Comparison of ENCODE assay signal across 27 cellular contexts in genomic region chr5:1780621-1780945, GRCh38.
"Had no signal": no experiment of that assay in that cellular context is flagged by ENCODE, and none has a peak within 500 bp of the region (broad histone marks: within the 10 kb centered on the region; RNA-seq: fewer than 3 reads in every experiment).

No MANE protein-coding gene starts in this region.

- H3K4me3 Mint-ChIP-seq: activated CD4-positive, alpha-beta memory T cell treated with anti-CD3 and anti-CD28 coated beads for 36 hours; activated CD4-positive, alpha-beta T cell treated with anti-CD3 and anti-CD28 coated beads for 36 hours; activated CD4-positive, alpha-beta T cell treated with anti-CD3 and anti-CD28 coated beads, Interleukin-2, amount 10 ng/mL, durations not matched to agents 24 days and 14 days; activated CD8-positive, alpha-beta memory T cell treated with anti-CD3 and anti-CD28 coated beads, Interleukin-2, amount 10 ng/mL, durations not matched to agents 7 days and 5 days; activated CD8-positive, alpha-beta T cell treated with anti-CD3 and anti-CD28 coated beads, Interleukin-2, amount 10 ng/mL, durations not matched to agents 7 days and 5 days; activated naive CD8-positive, alpha-beta T cell; activated T-helper 1 cell treated with anti-CD3 and anti-CD28 coated beads, Interleukin-12 subunit alpha, Interleukin-12 subunit beta, Interleukin-2, Interleukin-4 antibody, amounts not matched to agents 30 ng/mL and 10 ng/mL and 1 ng/mL, durations not matched to agents 14 hours and 24 hours and 36 hours; endodermal cell had no signal

- ATAC-seq: activated CD4-positive, alpha-beta T cell treated with anti-CD3 and anti-CD28 coated beads for 36 hours; activated CD8-positive, alpha-beta memory T cell treated with anti-CD3 and anti-CD28 coated beads, Interleukin-2, amount 10 ng/mL, durations not matched to agents 7 days and 5 days; activated CD8-positive, alpha-beta T cell treated with anti-CD3 and anti-CD28 coated beads, Interleukin-2, amount 10 ng/mL, durations not matched to agents 7 days and 5 days; body of pancreas; esophagus mucosa had no signal

- H3K9me3 ChIP-seq: adrenal gland, body of pancreas had no signal

- DNase-seq: activated CD4-positive, alpha-beta memory T cell treated with anti-CD3 and anti-CD28 coated beads for 36 hours; activated CD4-positive, alpha-beta T cell treated with anti-CD3 and anti-CD28 coated beads, Interleukin-2, amount 10 ng/mL, durations not matched to agents 24 days and 14 days; activated CD4-positive, CD25-positive, alpha-beta regulatory T cell; activated CD4-positive, CD25-positive, alpha-beta regulatory T cell treated with anti-CD3 and anti-CD28 coated beads, Interleukin-2, amount 50 U/mL, for 72 hours; activated CD8-positive, alpha-beta memory T cell treated with anti-CD3 and anti-CD28 coated beads, Interleukin-2, amount 10 ng/mL, durations not matched to agents 7 days and 5 days; activated CD8-positive, alpha-beta memory T cell treated with anti-CD3 and anti-CD28 coated beads, Interleukin-2, amount 50 U/mL, for 4 hours; activated CD8-positive, alpha-beta T cell treated with anti-CD3 and anti-CD28 coated beads, Interleukin-2, amount 10 ng/mL, durations not matched to agents 7 days and 5 days; activated gamma-delta T cell treated with Interleukin-2 at 50 U/mL for 16 hours; activated naive CD4-positive, alpha-beta T cell treated with anti-CD3 and anti-CD28 coated beads, Interleukin-2, amount 50 U/mL, for 16 hours; activated naive CD4-positive, alpha-beta T cell treated with Interleukin-2 at 50 U/mL for 16 hours; activated T-cell treated with anti-CD3 and anti-CD28 coated beads, Interleukin-2, amount 50 U/mL, for 1 hour; activated T-cell treated with anti-CD3 and anti-CD28 coated beads, Interleukin-2, amount 50 U/mL, for 48 hours; adrenal gland; amygdala; body of pancreas; caudate nucleus; effector memory CD4-positive, alpha-beta T cell; endodermal cell; foreskin melanocyte; head of caudate nucleus; T-helper 1 cell; T-helper 2 cell had no signal

- H3K4me3 ChIP-seq: adrenal gland, body of pancreas had no signal

- H3K27ac ChIP-seq: adrenal gland, body of pancreas had no signal

- H3K27me3 Mint-ChIP-seq: activated CD4-positive, alpha-beta memory T cell treated with anti-CD3 and anti-CD28 coated beads for 36 hours; activated CD4-positive, alpha-beta T cell treated with anti-CD3 and anti-CD28 coated beads for 36 hours; activated naive CD8-positive, alpha-beta T cell had no signal

- H3K4me1 ChIP-seq: adrenal gland had no signal

- H3K36me3 ChIP-seq: adrenal gland had no signal

- H3K36me3 Mint-ChIP-seq: activated CD4-positive, alpha-beta memory T cell treated with anti-CD3 and anti-CD28 coated beads for 36 hours; activated CD8-positive, alpha-beta memory T cell treated with anti-CD3 and anti-CD28 coated beads, Interleukin-2, amount 10 ng/mL, durations not matched to agents 7 days and 5 days; activated naive CD8-positive, alpha-beta T cell had no signal

- H3K27me3 ChIP-seq: adrenal gland, body of pancreas had no signal

- H3K9me3 Mint-ChIP-seq: activated CD4-positive, alpha-beta memory T cell treated with anti-CD3 and anti-CD28 coated beads for 36 hours; activated CD4-positive, alpha-beta T cell treated with anti-CD3 and anti-CD28 coated beads, Interleukin-2, amount 10 ng/mL, durations not matched to agents 24 days and 14 days; activated T-helper 1 cell treated with anti-CD3 and anti-CD28 coated beads, Interleukin-12 subunit alpha, Interleukin-12 subunit beta, Interleukin-2, Interleukin-4 antibody, amounts not matched to agents 30 ng/mL and 10 ng/mL and 1 ng/mL, durations not matched to agents 14 hours and 24 hours and 36 hours; activated T-helper 2 cell treated with anti-CD3 and anti-CD28 coated beads, Interferon-gamma antibody, Interleukin-2, Interleukin-4, amounts not matched to agents 10 μg/mL and 5 μg/mL and 100 μg/mL, durations not matched to agents 14 hours and 24 hours and 36 hours had no signal

- H3K4me1 Mint-ChIP-seq: endodermal cell had no signal

- H3K27ac Mint-ChIP-seq: activated CD4-positive, alpha-beta memory T cell treated with anti-CD3 and anti-CD28 coated beads for 36 hours; activated CD4-positive, alpha-beta T cell treated with anti-CD3 and anti-CD28 coated beads for 36 hours; activated CD4-positive, alpha-beta T cell treated with anti-CD3 and anti-CD28 coated beads, Interleukin-2, amount 10 ng/mL, durations not matched to agents 24 days and 14 days; activated CD8-positive, alpha-beta memory T cell treated with anti-CD3 and anti-CD28 coated beads, Interleukin-2, amount 10 ng/mL, durations not matched to agents 7 days and 5 days; activated CD8-positive, alpha-beta T cell treated with anti-CD3 and anti-CD28 coated beads, Interleukin-2, amount 10 ng/mL, durations not matched to agents 7 days and 5 days; activated naive CD8-positive, alpha-beta T cell; activated T-helper 2 cell treated with anti-CD3 and anti-CD28 coated beads, Interferon-gamma antibody, Interleukin-2, Interleukin-4, amounts not matched to agents 10 μg/mL and 5 μg/mL and 100 μg/mL, durations not matched to agents 14 hours and 24 hours and 36 hours; endodermal cell had no signal
